8 cellular contexts compared by ENCODE assay signal in the genomic region with DNA sequence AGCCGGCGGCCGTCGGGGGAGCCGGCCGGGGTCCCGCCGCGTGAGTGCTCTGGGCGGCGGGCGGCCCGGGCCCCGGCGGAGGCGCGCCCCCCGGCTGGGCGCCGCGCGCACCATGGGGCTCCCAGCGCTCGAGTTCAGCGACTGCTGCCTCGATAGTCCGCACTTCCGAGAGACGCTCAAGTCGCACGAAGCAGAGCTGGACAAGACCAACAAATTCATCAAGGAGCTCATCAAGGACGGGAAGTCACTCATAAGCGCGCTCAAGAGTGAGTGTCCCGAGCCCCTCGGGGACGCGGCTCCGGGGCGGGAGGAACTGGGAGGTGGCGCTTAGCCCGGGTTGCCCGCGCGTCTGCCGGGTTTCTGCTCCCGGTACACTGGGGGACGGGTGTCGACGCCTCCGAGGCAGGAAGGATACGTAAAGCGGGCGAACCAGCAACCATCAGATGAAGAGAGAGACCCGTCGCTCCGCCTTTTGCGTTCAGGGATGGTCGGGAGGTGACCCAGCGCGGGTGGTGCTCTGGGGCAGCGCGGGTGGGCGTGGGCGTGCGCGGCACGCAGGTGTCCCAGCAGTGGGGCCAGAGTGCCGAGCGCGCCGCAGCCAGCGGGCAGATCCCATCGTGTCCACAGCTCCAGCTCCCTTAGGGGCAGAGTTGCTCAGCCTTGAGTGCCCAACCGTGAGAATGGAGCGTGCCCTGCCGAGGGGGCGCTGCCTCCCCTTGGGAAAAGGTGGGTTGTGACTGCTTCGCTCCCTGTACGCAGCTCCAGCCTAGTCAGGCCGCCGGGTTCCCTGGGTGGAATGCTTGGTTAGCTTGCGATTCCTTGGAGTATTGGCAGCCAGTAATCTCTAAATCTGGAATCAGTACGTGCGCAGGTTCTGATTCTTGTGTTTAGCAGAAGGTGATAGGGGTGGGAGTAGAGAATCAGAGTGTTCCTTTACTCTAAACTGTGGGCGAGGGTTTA. TPM values are rescaled to one million over a fixed set of nuclear protein-coding genes. Genes with fewer than 3 reads are reported as not detected.
DNase-seq lines count a peak whose midpoint lies in the region; ATAC-seq and TF ChIP-seq lines count a peak whose summit lies in the region.

No MANE protein-coding gene starts in this region.

- H3K36me3 ChIP-seq in heart left ventricle (no peaks in the 10 kb centered on the region), parathyroid adenoma (ENCODE audit: control insufficient read depth, insufficient read depth, low read length) (no peaks in the 10 kb centered on the region)

- H3K4me3 Mint-ChIP-seq in CD4-positive, alpha-beta T cell: peak overlapping the region; percentile 91

- no peaks in the 10 kb centered on the region for H3K9me3 ChIP-seq in CD4-positive, alpha-beta T cell (ENCODE audit: control insufficient read depth, low read length)
- H3K9me3 ChIP-seq in heart left ventricle (no peaks in the 10 kb centered on the region), parathyroid adenoma (ENCODE audit: control insufficient read depth, low read length) (no peaks in the 10 kb centered on the region)

- no peaks in the 10 kb centered on the region for H3K79me2 ChIP-seq in parathyroid adenoma

- TF ChIP-seq CTCF in CD4-positive, alpha-beta T cell (IDR thresholded peaks at IDR 0.05): no peak
- TF ChIP-seq CTCF in heart left ventricle (IDR thresholded peaks at IDR 0.05) (peak in 5 of 12 donors; percentile 9 to 31 (median 17)), parathyroid adenoma (IDR thresholded peaks at IDR 0.05) (no peak)

- no peaks in the 10 kb centered on the region for H3K27me3 Mint-ChIP-seq in CD4-positive, alpha-beta T cell

- H2AFZ ChIP-seq in parathyroid adenoma: peak overlapping the region; percentile 83

- peaks cover 40% of the 10 kb centered on the region for H3K4me1 Mint-ChIP-seq in CD4-positive, alpha-beta T cell (ENCODE audit: low read depth)

- intact Hi-C loops in CD4-positive, alpha-beta T cell (cut with DNase I, micrococcal nuclease): loop anchor here (1.0 to 5.0 kb wide), 4 partner anchors 30 to 849 kb away; a partner anchor contains a TSS
- intact Hi-C loops in heart left ventricle (cut with DNase I): loop anchor here (2.0 to 5.0 kb wide), 11 partner anchors 34 to 111 kb away; no protein-coding TSS in a partner anchor

- POLR2A ChIA-PET in CD4-positive, alpha-beta T cell (lab: Charles Lee): interaction anchor here (0.6 to 5.2 kb wide), 19 partner anchors 8 to 1417 kb away, joined by 3 to 109 read pairs (median 7); a partner anchor contains a TSS

- ATAC-seq in CD4-positive, alpha-beta T cell (ENCODE audit: poor library complexity): peak; percentile 30
- ATAC-seq in GM19467 (IDR thresholded peaks at IDR 0.05; ENCODE audit: unreplicated experiment): peak; percentile 19
- ATAC-seq in HG03571 (IDR thresholded peaks at IDR 0.05; ENCODE audit: unreplicated experiment): peak; percentile 13
- ATAC-seq in activated naive CD4-positive, alpha-beta T cell treated with anti-CD3 and anti-CD28 coated beads, Interleukin-2, amount 50 U/mL, for 72 hours: peak; percentile 26 to 39
- ATAC-seq in heart left ventricle: peak; percentile 7 to 28 (median 22)

- DNase-seq in CD4-positive, alpha-beta T cell: peak; percentile 21 to 63 (median 48)
- peak; percentile 52 for DNase-seq in SK-N-DZ (ENCODE audit: low spot score)
- DNase-seq in activated naive CD4-positive, alpha-beta T cell treated with anti-CD3 and anti-CD28 coated beads, Interleukin-2, amount 50 U/mL, for 72 hours (ENCODE audit: low spot score in 2 of 2): peak; percentile 60 to 64
- peak; percentile 55 to 82 (median 68) for DNase-seq in heart left ventricle
- peak; percentile 57 for DNase-seq in ureter (ENCODE audit: low spot score)

- CTCF ChIA-PET in CD4-positive, alpha-beta T cell (lab: Charles Lee): interaction anchor here (0.6 to 5.1 kb wide), 7 partner anchors 21 to 96 kb away, joined by 3 to 28 read pairs (median 4); no protein-coding TSS in a partner anchor

- H3K27ac Mint-ChIP-seq in CD4-positive, alpha-beta T cell: peak overlapping the region; percentile 87
- H3K27ac Mint-ChIP-seq in activated naive CD4-positive, alpha-beta T cell treated with anti-CD3 and anti-CD28 coated beads, Interleukin-2, amount 50 U/mL, for 72 hours: peak overlapping the region; percentile 70 to 95

- no peak for TF ChIP-seq POLR2A in heart left ventricle (IDR thresholded peaks at IDR 0.05)

- H3K27ac ChIP-seq in CD4-positive, alpha-beta T cell (ENCODE audit: low read depth, low read length): peak overlapping the region; percentile 72
- H3K27ac ChIP-seq in heart left ventricle (peak overlapping the region; percentile 81 to 94 (median 90)), parathyroid adenoma (peak overlapping the region; percentile 76)

- peak overlapping the region; percentile 96 for H3K4me2 ChIP-seq in parathyroid adenoma (ENCODE audit: low read length)

- H3K9me3 Mint-ChIP-seq in CD4-positive, alpha-beta T cell: no peaks in the 10 kb centered on the region
- H3K9me3 Mint-ChIP-seq in activated naive CD4-positive, alpha-beta T cell treated with anti-CD3 and anti-CD28 coated beads, Interleukin-2, amount 50 U/mL, for 72 hours: no peaks in the 10 kb centered on the region

- H3K36me3 Mint-ChIP-seq in CD4-positive, alpha-beta T cell (ENCODE audit: low read depth): peaks cover 8% of the 10 kb centered on the region
- peaks cover 0 to 6% of the 10 kb centered on the region in 2 donors for H3K36me3 Mint-ChIP-seq in activated naive CD4-positive, alpha-beta T cell treated with anti-CD3 and anti-CD28 coated beads, Interleukin-2, amount 50 U/mL, for 72 hours

- H3K4me1 ChIP-seq in heart left ventricle (peaks cover 5 to 56% (median 28%) of the 10 kb centered on the region in 12 donors), parathyroid adenoma (peaks cover 5% of the 10 kb centered on the region)

- H3K27me3 ChIP-seq in CD4-positive, alpha-beta T cell (ENCODE audit: control insufficient read depth, insufficient read depth, low read length): no peaks in the 10 kb centered on the region
- no peaks in the 10 kb centered on the region for H3K27me3 ChIP-seq in heart left ventricle
- H3K27me3 ChIP-seq in parathyroid adenoma (ENCODE audit: control insufficient read depth, insufficient read depth, low read length): no peaks in the 10 kb centered on the region

- WGBS in heart left ventricle, 4 donors: 0 to 7% (median 1%) methylated on average over 5 to 86 of the region's 86 CpGs

- H3K4me3 ChIP-seq in heart left ventricle: peak overlapping the region; percentile 65 to 99 (median 81)
- H3K4me3 ChIP-seq in parathyroid adenoma (ENCODE audit: low read depth, low read length): peak overlapping the region; percentile 85

- no peak overlapping the region for H3K9ac ChIP-seq in parathyroid adenoma

RNA-seq across cellular contexts. Expression of a gene that starts 0.8 kb away (rescaled TPM):
- total RNA-seq in CD4-positive, alpha-beta T cell: 10 to 100 TPM; 24.9 to 27.3 TPM
- polyA plus RNA-seq in SK-N-DZ (2014; cell fraction: cytosol; rRNA removed): 1.8 and 2.2 TPM in 2 replicates
- polyA plus RNA-seq in SK-N-DZ (2014; cell fraction: nucleus; rRNA removed): 3.5 and 10.5 TPM in 2 replicates
- total RNA-seq in activated naive CD4-positive, alpha-beta T cell treated with anti-CD3 and anti-CD28 coated beads, Interleukin-2, amount 50 U/mL, for 72 hours: 10 to 100 TPM; 15.7 to 23.4 TPM
- 10 to 100 TPM; 22.9 to 52.1 (median 35.6) TPM for total RNA-seq in heart left ventricle
- polyA plus RNA-seq in heart left ventricle: 10 to 100 TPM; 11.9 to 18.2 TPM
- total RNA-seq in ureter: 46.9 TPM

Comparison
In these comparisons a context has a peak if more than half of its experiments do, and no peak if none do; other contexts are left out.
1. Peak in every context shown above with its lines: DNase-seq, ATAC-seq, H3K4me3 ChIP-seq and H3K27ac ChIP-seq.